In genomic region chr7:118312051-118312450, GRCh38 we compare ENCODE assay signal across 12 cellular contexts.
DNase-seq lines count a peak whose midpoint lies in the region; ATAC-seq and TF ChIP-seq lines count a peak whose summit lies in the region.
"Had no signal": no experiment of that assay in that cellular context is flagged by ENCODE, and none has a peak within 500 bp of the region (broad histone marks: within the 10 kb centered on the region; RNA-seq: fewer than 3 reads in every experiment).

No MANE protein-coding gene starts in this region.

- H3K36me3 ChIP-seq in OCI-LY7 (ENCODE audit: insufficient read depth, low read length) = no peaks in the 10 kb centered on the region
- no peaks in the 10 kb centered on the region for H3K36me3 ChIP-seq in PC-9 (ENCODE audit: low read depth)
- H3K36me3 ChIP-seq: BLaER1 had no signal

- H4K20me1 ChIP-seq in OCI-LY7 (ENCODE audit: insufficient read depth, low read length) (no peaks in the 10 kb centered on the region), PC-9 (ENCODE audit: insufficient read depth) (no peaks in the 10 kb centered on the region)
- H4K20me1 ChIP-seq: BLaER1 had no signal

- H3K9me3 Mint-ChIP-seq in CD14-positive monocyte = peaks cover 43 to 66% (median 60%) of the 10 kb centered on the region in 7 donors

- DNase-seq in DMS53 (lab: John Stamatoyannopoulos, UW) (peak; percentile 59), OCI-LY7 (ENCODE audit: low spot score) (peak; percentile 3), CD14-positive monocyte (ENCODE audit: low spot score) (no peak), PC-9 (no peak), GF-D8 (lab: John Stamatoyannopoulos, UW) (no peak), NCI-H1694 (lab: John Stamatoyannopoulos, UW) (no peak)
- DNase-seq: body of pancreas, NCI-H2029, right cardiac atrium had no signal

- BruUV-seq in OCI-LY7 (replicated peaks; lab: Mats Ljungman, UMichigan) (no TSS peak), PC-9 (replicated peaks; lab: Mats Ljungman, UMichigan) (no TSS peak)

- peaks cover 35 to 39% of the 10 kb centered on the region in 2 donors for H3K36me3 Mint-ChIP-seq in CD14-positive monocyte

- H3K9me3 ChIP-seq in OCI-LY7 (ENCODE audit: low read length) (no peaks in the 10 kb centered on the region), PC-9 (ENCODE audit: insufficient read depth, low read depth) (no peaks in the 10 kb centered on the region)
- H3K9me3 ChIP-seq: body of pancreas had no signal

- H3K27ac Mint-ChIP-seq in CD14-positive monocyte = peak overlapping the region in 3 of 7 donors; percentile 20 to 80 (median 76)

- H3F3A ChIP-seq in PC-9 (ENCODE audit: insufficient read depth, low read depth) = no peaks in the 10 kb centered on the region

- ATAC-seq in GM19397 (IDR thresholded peaks at IDR 0.05; ENCODE audit: unreplicated experiment) = peak; percentile 40
- ATAC-seq in HG02973 (IDR thresholded peaks at IDR 0.05; ENCODE audit: unreplicated experiment) = peak; percentile 42
- ATAC-seq: body of pancreas, right cardiac atrium had no signal

- H3K4me3 Mint-ChIP-seq in CD14-positive monocyte = peak overlapping the region in 1 of 2 donors; percentile 59

- H3K4me1 ChIP-seq in OCI-LY7 (ENCODE audit: insufficient read depth, low read length, poor library complexity, severe bottlenecking) (peaks cover 12% of the 10 kb centered on the region), PC-9 (replicated peaks; ENCODE audit: insufficient read depth) (no peaks in the 10 kb centered on the region)
- H3K4me1 ChIP-seq: BLaER1, body of pancreas had no signal

- H3K27me3 Mint-ChIP-seq in CD14-positive monocyte (ENCODE audit: low read depth in 3 of 3) = peaks cover 51 to 76% (median 73%) of the 10 kb centered on the region in 3 donors

- H3K9me2 ChIP-seq in OCI-LY7 (ENCODE audit: insufficient read depth, low read length) = no peaks in the 10 kb centered on the region
- no peaks in the 10 kb centered on the region for H3K9me2 ChIP-seq in PC-9 (ENCODE audit: insufficient read depth)

- H3K4me2 ChIP-seq in OCI-LY7 (ENCODE audit: low read length) = peak overlapping the region; percentile 32
- no peak overlapping the region for H3K4me2 ChIP-seq in PC-9
- H3K4me2 ChIP-seq: BLaER1 had no signal

- H3K79me2 ChIP-seq in OCI-LY7 (ENCODE audit: insufficient read depth, low read depth, low read length) (no peaks in the 10 kb centered on the region), PC-9 (ENCODE audit: low read depth) (no peaks in the 10 kb centered on the region)

- CTCF ChIA-PET in OCI-LY7 (lab: Charles Lee; ENCODE audit: unreplicated experiment) (no interaction called here), PC-9 (lab: Charles Lee) (no interaction called here)

- POLR2A ChIA-PET in OCI-LY7 (lab: Charles Lee) = interaction anchor here (0.7 kb wide), 2 partner anchors 37 to 42 kb away, joined by 3 to 4 read pairs; no protein-coding TSS in a partner anchor
- POLR2A ChIA-PET in PC-9 (lab: Charles Lee; ENCODE audit: unreplicated experiment) = no interaction called here

- H3K27ac ChIP-seq in OCI-LY7 (ENCODE audit: low read depth, low read length, poor library complexity, severe bottlenecking) (peak overlapping the region; percentile 49), PC-9 (no peak overlapping the region)
- H3K27ac ChIP-seq: BLaER1, body of pancreas had no signal

- no peak for TF ChIP-seq CTCF in OCI-LY7 (conservative IDR thresholded peaks at IDR 0.05; ENCODE audit: low read length)
- TF ChIP-seq CTCF in CD14-positive monocyte (IDR thresholded peaks at IDR 0.05) = no peak
- TF ChIP-seq CTCF in PC-9 (conservative IDR thresholded peaks at IDR 0.05) = no peak

- H3K4me3 ChIP-seq in OCI-LY7 (ENCODE audit: low read depth, low read length, poor library complexity, severe bottlenecking) (no peak overlapping the region), PC-9 (no peak overlapping the region)
- H3K4me3 ChIP-seq: BLaER1, body of pancreas had no signal

- peaks cover 41% of the 10 kb centered on the region for H3K4me1 Mint-ChIP-seq in CD14-positive monocyte

- H2AFZ ChIP-seq in OCI-LY7 (ENCODE audit: low read length) (no peak overlapping the region; the same call in 1 of the 2 replicates), PC-9 (no peak overlapping the region)

- intact Hi-C loops in OCI-LY7 (cut with micrococcal nuclease; ENCODE audit: unreplicated experiment) (loop anchor here (10.0 kb wide), 1 partner anchor 127 kb away; the partner anchor contains the start of gene LSM8), CD14-positive monocyte (cut with micrococcal nuclease) (no loop called here), PC-9 (cut with micrococcal nuclease; ENCODE audit: unreplicated experiment) (no loop called here)

- no peaks in the 10 kb centered on the region for H3K27me3 ChIP-seq in PC-9 (ENCODE audit: insufficient read depth, low read depth)
- H3K27me3 ChIP-seq: BLaER1, body of pancreas had no signal

Comparison
In these comparisons a context has a peak if more than half of its experiments do, and no peak if none do; other contexts are left out.
1. DNase-seq: peak in DMS53 (single experiment) and OCI-LY7 (single experiment); none in CD14-positive monocyte (single experiment), PC-9 (0 of 2), GF-D8 (single experiment) and NCI-H1694 (single experiment).